ENCODE assay signal across 11 cellular contexts in the genomic region with DNA sequence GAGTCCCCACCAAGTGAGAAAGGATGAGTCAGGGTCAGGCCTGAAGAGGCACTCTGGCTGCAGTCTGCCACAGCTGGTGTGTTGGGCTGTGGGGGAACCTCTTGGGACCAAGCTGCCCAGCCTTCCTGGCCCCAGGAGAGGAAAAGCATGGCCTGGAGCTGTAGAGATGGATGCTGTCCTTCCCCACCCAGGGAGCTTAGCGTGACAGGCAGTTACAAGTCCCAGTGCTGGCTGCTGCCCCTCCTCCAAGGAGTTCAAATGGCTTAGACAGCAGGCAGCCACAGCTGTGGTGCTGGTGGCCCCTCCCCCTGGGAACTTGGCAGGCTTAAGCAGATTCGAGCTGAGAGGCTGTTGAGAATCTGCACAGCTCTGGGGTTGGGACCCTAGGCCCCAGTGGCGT.
DNase-seq lines count a peak whose midpoint lies in the region; ATAC-seq and TF ChIP-seq lines count a peak whose summit lies in the region.
"Had no signal": no experiment of that assay in that cellular context is flagged by ENCODE, and none has a peak within 500 bp of the region (broad histone marks: within the 10 kb centered on the region; RNA-seq: fewer than 3 reads in every experiment).

No MANE protein-coding gene starts in this region.

- intact Hi-C loops in prostate gland (cut with DNase I) (loop anchor here (5.0 kb wide), 1 partner anchor 343 kb away; no protein-coding TSS in a partner anchor), esophagus muscularis mucosa (cut with DNase I) (loop anchor here (10.0 kb wide), 1 partner anchor 80 kb away; no protein-coding TSS in a partner anchor)

- no peak overlapping the region for H3K4me3 Mint-ChIP-seq in activated naive CD8-positive, alpha-beta T cell treated with anti-CD3 and anti-CD28 coated beads for 36 hours
- H3K4me3 Mint-ChIP-seq: natural killer cell treated with Interleukin-12 subunit alpha and Interleukin-12 subunit beta and Interleukin-15 and Interleukin-18, amount 100 ng/mL, for 72 hours had no signal

- no peak for TF ChIP-seq EP300 in esophagus muscularis mucosa (IDR thresholded peaks at IDR 0.05)

- TF ChIP-seq POLR2A in prostate gland (IDR thresholded peaks at IDR 0.05) (no peak), esophagus muscularis mucosa (IDR thresholded peaks at IDR 0.05; ENCODE audit: low read depth) (no peak)

- whole genome bisulfite sequencing in prostate gland = 59% methylated on average over 3 of the region's 3 CpGs
- 50% methylated on average over 2 of the region's 3 CpGs for WGBS in esophagus muscularis mucosa

- H3K27ac ChIP-seq in prostate gland (no peak overlapping the region), esophagus muscularis mucosa (replicated peaks in 1 of 4) (no peak overlapping the region)

- H3K27ac Mint-ChIP-seq in activated naive CD8-positive, alpha-beta T cell treated with anti-CD3 and anti-CD28 coated beads for 36 hours = no peak overlapping the region

- no peaks in the 10 kb centered on the region for H3K36me3 ChIP-seq in MG63
- no peaks in the 10 kb centered on the region for H3K36me3 ChIP-seq in prostate gland
- no peaks in the 10 kb centered on the region for H3K36me3 ChIP-seq in esophagus muscularis mucosa

- H3K4me1 ChIP-seq in prostate gland (replicated peaks) (no peaks in the 10 kb centered on the region), esophagus muscularis mucosa (peaks cover 9 to 42% (median 35%) of the 10 kb centered on the region in 4 donors)

- no peaks in the 10 kb centered on the region for H3K9me3 Mint-ChIP-seq in activated naive CD8-positive, alpha-beta T cell treated with anti-CD3 and anti-CD28 coated beads for 36 hours
- H3K9me3 Mint-ChIP-seq: natural killer cell treated with Interleukin-12 subunit alpha and Interleukin-12 subunit beta and Interleukin-15 and Interleukin-18, amount 100 ng/mL, for 72 hours had no signal

- H3K36me3 Mint-ChIP-seq in activated naive CD8-positive, alpha-beta T cell treated with anti-CD3 and anti-CD28 coated beads for 36 hours = no peaks in the 10 kb centered on the region
- H3K36me3 Mint-ChIP-seq: natural killer cell treated with Interleukin-12 subunit alpha and Interleukin-12 subunit beta and Interleukin-15 and Interleukin-18, amount 100 ng/mL, for 72 hours had no signal

- H3K27me3 Mint-ChIP-seq in activated naive CD8-positive, alpha-beta T cell treated with anti-CD3 and anti-CD28 coated beads for 36 hours = peaks cover 4% of the 10 kb centered on the region
- H3K27me3 Mint-ChIP-seq: natural killer cell treated with Interleukin-12 subunit alpha and Interleukin-12 subunit beta and Interleukin-15 and Interleukin-18, amount 100 ng/mL, for 72 hours had no signal

- peak; percentile 78 for DNase-seq in DMS 273 treated with DMSO at 0.1 percent for 48 hours (lab: John Stamatoyannopoulos, UW)
- DNase-seq in MG63 = peak; percentile 69
- peak; percentile 88 for DNase-seq in brain pericyte (ENCODE audit: low read depth, low spot score)
- DNase-seq in left kidney (ENCODE audit: low read depth, low spot score) = peak; percentile 44
- DNase-seq in prostate gland (ENCODE audit: low spot score) = no peak
- DNase-seq in activated naive CD8-positive, alpha-beta T cell treated with anti-CD3 and anti-CD28 coated beads for 36 hours = no peak
- DNase-seq in esophagus muscularis mucosa (ENCODE audit: extremely low spot score) = no peak
- DNase-seq: NCI-H526 treated with DMSO at 0.1 percent for 48 hours; stimulated activated CD4-positive, alpha-beta T cell treated with anti-CD3 and anti-CD28 coated beads, Interleukin-2, amount 100 ng/mL, for 24 hours had no signal

- no peak for TF ChIP-seq CTCF in prostate gland (IDR thresholded peaks at IDR 0.05)
- no peak for TF ChIP-seq CTCF in esophagus muscularis mucosa (IDR thresholded peaks at IDR 0.05)

- H3K4me1 Mint-ChIP-seq in activated naive CD8-positive, alpha-beta T cell treated with anti-CD3 and anti-CD28 coated beads for 36 hours = no peaks in the 10 kb centered on the region

- ATAC-seq in HG02759 (IDR thresholded peaks at IDR 0.05; ENCODE audit: unreplicated experiment) = no peak
- ATAC-seq: natural killer cell treated with Interleukin-12 subunit alpha and Interleukin-12 subunit beta and Interleukin-15 and Interleukin-18, amount 100 ng/mL, for 72 hours had no signal

- H3K4me3 ChIP-seq in MG63 (no peak overlapping the region), prostate gland (no peak overlapping the region), esophagus muscularis mucosa (no peak overlapping the region)

- H3K9me3 ChIP-seq in MG63 = peaks cover 7% of the 10 kb centered on the region
- no peaks in the 10 kb centered on the region for H3K9me3 ChIP-seq in prostate gland
- peaks cover 0 to 4% (median 0%) of the 10 kb centered on the region in 4 donors for H3K9me3 ChIP-seq in esophagus muscularis mucosa

- H3K27me3 ChIP-seq in MG63 (no peaks in the 10 kb centered on the region), prostate gland (replicated peaks; ENCODE audit: insufficient read depth) (no peaks in the 10 kb centered on the region), esophagus muscularis mucosa (no peaks in the 10 kb centered on the region)

Comparison
In these comparisons a context has a peak if more than half of its experiments do, and no peak if none do; other contexts are left out.
1. DNase-seq: peak in DMS 273 treated with DMSO at 0.1 percent for 48 hours (single experiment), MG63 (single experiment), brain pericyte (single experiment) and left kidney (single experiment); none in prostate gland (single experiment), activated naive CD8-positive, alpha-beta T cell treated with anti-CD3 and anti-CD28 coated beads for 36 hours (single experiment) and esophagus muscularis mucosa (single experiment).